Comparison of ENCODE assay signal across 1 cellular context in the genomic region with DNA sequence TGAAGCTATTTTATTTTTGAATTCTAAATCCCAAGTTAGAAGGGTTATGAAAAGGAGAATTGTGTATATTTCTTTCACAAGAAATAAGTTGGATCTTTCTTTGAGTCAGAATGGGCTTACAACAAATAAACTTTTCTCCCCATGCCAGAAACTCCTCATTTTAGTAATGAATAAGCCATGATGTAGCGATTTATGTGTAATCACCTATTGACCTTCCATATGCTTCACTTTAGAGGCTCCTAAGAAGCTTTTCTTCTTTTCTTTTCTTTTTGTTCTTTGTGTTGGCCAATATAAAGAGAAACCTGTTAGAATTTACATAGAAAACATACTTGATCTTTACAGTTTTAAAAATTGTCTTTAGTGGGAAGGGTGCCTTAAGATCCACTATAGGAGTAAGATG.
TF ChIP-seq lines count a peak whose summit lies in the region.

No MANE protein-coding gene starts in this region.

TF ChIP-seq in HepG2, 621 proteins besides CTCF, POLR2A, EP300 and RAD21 (continued from another document):
- TF ChIP-seq ZFP82 (CRISPR knock-in tag; IDR thresholded peaks at IDR 0.05; ENCODE audit: borderline replicate concordance) (0 out of 2 replicates have a peak, but pooled peaks have one; percentile 30), ZNF230 (CRISPR knock-in tag; IDR thresholded peaks at IDR 0.05) (no peak)
